ENCODE assay signal across 2 cellular contexts in the genomic region with DNA sequence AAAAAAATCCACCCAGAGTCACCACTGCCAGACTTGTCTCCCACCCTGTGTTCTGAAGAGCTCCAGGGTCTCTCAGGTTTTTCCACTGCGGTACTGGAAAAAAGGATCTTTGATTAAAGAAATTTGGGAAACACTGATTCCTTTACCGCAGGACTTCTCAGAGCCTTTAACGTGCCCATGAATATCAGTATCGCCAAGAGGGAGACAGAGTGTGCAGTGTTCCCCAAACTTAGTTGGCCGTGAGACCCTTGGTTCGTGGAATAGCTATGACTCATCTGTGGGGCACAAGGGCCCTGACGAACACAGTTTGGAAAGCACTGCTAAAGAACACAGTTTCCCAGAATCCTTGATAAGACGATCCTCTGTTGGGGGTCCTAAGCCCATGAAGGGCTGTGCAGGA.
TF ChIP-seq lines count a peak whose summit lies in the region.

No MANE protein-coding gene starts in this region.

TF ChIP-seq in HEK293, 187 proteins besides CTCF, POLR2A, EP300 and RAD21:
- no peak for TF ChIP-seq ZNF48 (tag by site-specific recombination; IDR thresholded peaks at IDR 0.05)
- TF ChIP-seq ZNF239 (tag by site-specific recombination; IDR thresholded peaks at IDR 0.05): peak; percentile 82

TF ChIP-seq in H1, 55 proteins besides CTCF, POLR2A, EP300 and RAD21:
- TF ChIP-seq BACH1 (IDR thresholded peaks at IDR 0.05; ENCODE audit: low read length): no peak
- TF ChIP-seq, protein P1, sequence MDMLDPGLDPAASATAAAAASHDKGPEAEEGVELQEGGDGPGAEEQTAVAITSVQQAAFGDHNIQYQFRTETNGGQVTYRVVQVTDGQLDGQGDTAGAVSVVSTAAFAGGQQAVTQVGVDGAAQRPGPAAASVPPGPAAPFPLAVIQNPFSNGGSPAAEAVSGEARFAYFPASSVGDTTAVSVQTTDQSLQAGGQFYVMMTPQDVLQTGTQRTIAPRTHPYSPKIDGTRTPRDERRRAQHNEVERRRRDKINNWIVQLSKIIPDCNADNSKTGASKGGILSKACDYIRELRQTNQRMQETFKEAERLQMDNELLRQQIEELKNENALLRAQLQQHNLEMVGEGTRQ (IDR thresholded peaks at IDR 0.05; ENCODE audit: low read length): no peak
- no peak for TF ChIP-seq MAFK (IDR thresholded peaks at IDR 0.05; ENCODE audit: low read depth, low read length)
- TF ChIP-seq CEBPB (IDR thresholded peaks at IDR 0.05; ENCODE audit: low read depth, low read length): no peak
- TF ChIP-seq SUZ12 (IDR thresholded peaks at IDR 0.05; ENCODE audit: low read length): no peak
- TF ChIP-seq RXRA (IDR thresholded peaks at IDR 0.05; ENCODE audit: insufficient read depth, low read depth, low read length): no peak
- TF ChIP-seq SP4 (IDR thresholded peaks at IDR 0.05; ENCODE audit: low read length): no peak
- no peak for TF ChIP-seq SIX5 (IDR thresholded peaks at IDR 0.05; ENCODE audit: low read depth, low read length)
- no peak for TF ChIP-seq BRCA1 (IDR thresholded peaks at IDR 0.05; ENCODE audit: low read depth, low read length)
- TF ChIP-seq KDM5A (IDR thresholded peaks at IDR 0.05; ENCODE audit: low read length): no peak
- no peak for TF ChIP-seq FOSL1 (IDR thresholded peaks at IDR 0.05; ENCODE audit: insufficient read depth, low read depth, low read length)
- TF ChIP-seq GABPA (IDR thresholded peaks at IDR 0.05; ENCODE audit: borderline replicate concordance, insufficient read depth, low read length): no peak
- no peak for TF ChIP-seq CTBP2 (IDR thresholded peaks at IDR 0.05; ENCODE audit: borderline replicate concordance, insufficient read depth, insufficient read length, low read length)
- TF ChIP-seq, protein P2, sequence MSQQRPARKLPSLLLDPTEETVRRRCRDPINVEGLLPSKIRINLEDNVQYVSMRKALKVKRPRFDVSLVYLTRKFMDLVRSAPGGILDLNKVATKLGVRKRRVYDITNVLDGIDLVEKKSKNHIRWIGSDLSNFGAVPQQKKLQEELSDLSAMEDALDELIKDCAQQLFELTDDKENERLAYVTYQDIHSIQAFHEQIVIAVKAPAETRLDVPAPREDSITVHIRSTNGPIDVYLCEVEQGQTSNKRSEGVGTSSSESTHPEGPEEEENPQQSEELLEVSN (IDR thresholded peaks at IDR 0.05): no peak
- no peak for TF ChIP-seq RFX5 (IDR thresholded peaks at IDR 0.05; ENCODE audit: borderline replicate concordance, low read depth, low read length)
- no peak for TF ChIP-seq TAF1 (IDR thresholded peaks at IDR 0.05; ENCODE audit: low read depth, low read length)
- no peak for TF ChIP-seq SP2 (IDR thresholded peaks at IDR 0.05; ENCODE audit: low read length)
- TF ChIP-seq SIRT6 (IDR thresholded peaks at IDR 0.05; ENCODE audit: low read length): no peak
